1 cellular context compared by ENCODE assay signal in genomic region chr16:67151431-67152097, GRCh38.
TF ChIP-seq lines count a peak whose summit lies in the region.

No MANE protein-coding gene starts in this region.

TF ChIP-seq in WTC11, 78 proteins besides CTCF, POLR2A, EP300 and RAD21 (continued from another document):
- TF ChIP-seq ARID4B (CRISPR knock-in tag; IDR thresholded peaks at IDR 0.05; ENCODE audit: borderline replicate concordance) (no peak), AFF4 (CRISPR knock-in tag; IDR thresholded peaks at IDR 0.05; ENCODE audit: borderline replicate concordance) (no peak), ZNF416 (CRISPR knock-in tag; IDR thresholded peaks at IDR 0.05) (no peak), ZBTB43 (CRISPR knock-in tag; IDR thresholded peaks at IDR 0.05) (no peak)
